In the genomic region with DNA sequence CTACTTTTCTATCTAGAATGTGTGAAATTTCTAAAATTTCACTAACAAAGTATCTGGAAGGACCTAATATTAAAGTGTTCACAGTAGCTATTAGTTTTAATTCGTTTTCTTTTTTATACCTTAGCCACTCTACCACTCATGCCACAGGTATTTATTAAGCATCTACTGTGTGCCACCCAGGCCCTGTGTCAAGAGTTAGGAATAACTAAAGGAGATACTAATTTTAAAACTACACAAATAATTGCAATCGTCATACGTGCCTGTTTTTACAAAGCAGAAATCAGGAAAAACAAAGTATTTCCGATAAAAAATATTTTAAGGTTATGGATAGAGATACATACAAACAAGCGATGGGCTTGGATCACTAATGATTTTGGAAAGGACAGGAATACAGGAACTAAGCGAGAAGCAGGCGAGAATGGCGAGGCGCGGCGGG, we compare ENCODE assay signal across 9 cellular contexts. TPM values are rescaled to one million over a fixed set of nuclear protein-coding genes. Genes with fewer than 3 reads are reported as not detected.
A peak's percentile ranks its signal among the peaks of the same experiment; 100 is the strongest.
DNase-seq lines count a peak whose midpoint lies in the region; FAIRE-seq and TF ChIP-seq lines count a peak whose summit lies in the region.
"Had no signal": no experiment of that assay in that cellular context is flagged by ENCODE, and none has a peak within 500 bp of the region (broad histone marks: within the 10 kb centered on the region; RNA-seq: fewer than 3 reads in every experiment).

No MANE protein-coding gene starts in this region.

- H3K9me3 ChIP-seq in HUES64 (ENCODE audit: insufficient read depth, low read depth, low read length) (no peaks in the 10 kb centered on the region), mucosa of rectum (ENCODE audit: control insufficient read depth in 2 of 2, low read length in 2 of 2) (no peaks in the 10 kb centered on the region)

- H3K36me3 ChIP-seq in HUES64 (ENCODE audit: insufficient read depth, low read length) (no peaks in the 10 kb centered on the region), mucosa of rectum (ENCODE audit: control insufficient read depth in 2 of 2, insufficient read depth in 2 of 2, low read length in 2 of 2) (peaks cover 0 to 4% of the 10 kb centered on the region in 2 donors)

- TF ChIP-seq CTCF in 22Rv1 (IDR thresholded peaks at IDR 0.05) = no peak
- no peak for TF ChIP-seq CTCF in cardiac fibroblast (IDR thresholded peaks at IDR 0.05; ENCODE audit: low read depth, low read length)

- DNase-seq in cardiac fibroblast (ENCODE audit: low read depth in 2 of 2) (no peak), HPDE6-E6E7 (ENCODE audit: extremely low spot score) (no peak), GM19239 (ENCODE audit: insufficient read length, low spot score) (no peak), NCI-H146 (lab: John Stamatoyannopoulos, UW) (no peak), NCI-H1694 (lab: John Stamatoyannopoulos, UW) (no peak)

- peak overlapping the region; percentile 97 for H3K4me3 ChIP-seq in HUES64 (ENCODE audit: low read length)
- peak overlapping the region; percentile 22 to 87 for H3K4me3 ChIP-seq in cardiac fibroblast (replicated peaks in 1 of 2; ENCODE audit: low read depth in 2 of 2, low read length in 2 of 2)
- H3K4me3 ChIP-seq in mucosa of rectum (ENCODE audit: low read length in 2 of 2) = peak overlapping the region; percentile 72 to 88

- peak overlapping the region; percentile 78 for H3K27ac ChIP-seq in 22Rv1
- H3K27ac ChIP-seq in HUES64 (ENCODE audit: low read depth, low read length) = peak overlapping the region; percentile 21; the same call in 1 of the 2 replicates
- H3K27ac ChIP-seq in mucosa of rectum (ENCODE audit: low read depth in 2 of 2, low read length in 2 of 2) = peak overlapping the region; percentile 80 to 88

- H3K27me3 ChIP-seq in HUES64 (ENCODE audit: insufficient read depth, low read length) (no peaks in the 10 kb centered on the region), mucosa of rectum (ENCODE audit: control insufficient read depth in 2 of 2, insufficient read depth in 2 of 2, low read length in 2 of 2) (no peaks in the 10 kb centered on the region)

- H3K9ac ChIP-seq in HUES64 (ENCODE audit: low read depth, low read length) (peak overlapping the region; percentile 44; the same call in 1 of the 2 replicates), mucosa of rectum (ENCODE audit: low read depth in 1 of 2, low read length in 2 of 2) (peak overlapping the region; percentile 49 to 75)

- H3K4me1 ChIP-seq in HUES64 (ENCODE audit: insufficient read depth, low read length) = no peaks in the 10 kb centered on the region
- H3K4me1 ChIP-seq in mucosa of rectum (ENCODE audit: control insufficient read depth in 2 of 2, insufficient read depth in 2 of 2, low read length in 2 of 2) = peaks cover 6 to 20% of the 10 kb centered on the region in 2 donors

- WGBS in HUES64 = 22% methylated on average over 10 of the region's 11 CpGs

- no peak for FAIRE-seq in GM19239 (lab: Jason Lieb, UNC)
- FAIRE-seq: colon had no signal

RNA-seq across cellular contexts. Expression of a gene that starts 0.5 kb away (rescaled TPM):
- 6.4 TPM for polyA plus RNA-seq in HUES64 (2013, experiment 1 of 2)
- polyA plus RNA-seq in HUES64 (2013, experiment 2 of 2) = 7.0 TPM

RNA-seq across cellular contexts. Expression of a gene that starts 43.3 kb away (rescaled TPM):
- not detected for polyA plus RNA-seq in HUES64 (2013, experiment 1 of 2)
- polyA plus RNA-seq in HUES64 (2013, experiment 2 of 2) = not detected

Comparison
In these comparisons a context has a peak if more than half of its experiments do, and no peak if none do; other contexts are left out.
1. H3K27ac ChIP-seq: peak in every context shown above with its lines; median percentile 84 in mucosa of rectum; 78 in 22Rv1; 21 in HUES64.